In the genomic region with DNA sequence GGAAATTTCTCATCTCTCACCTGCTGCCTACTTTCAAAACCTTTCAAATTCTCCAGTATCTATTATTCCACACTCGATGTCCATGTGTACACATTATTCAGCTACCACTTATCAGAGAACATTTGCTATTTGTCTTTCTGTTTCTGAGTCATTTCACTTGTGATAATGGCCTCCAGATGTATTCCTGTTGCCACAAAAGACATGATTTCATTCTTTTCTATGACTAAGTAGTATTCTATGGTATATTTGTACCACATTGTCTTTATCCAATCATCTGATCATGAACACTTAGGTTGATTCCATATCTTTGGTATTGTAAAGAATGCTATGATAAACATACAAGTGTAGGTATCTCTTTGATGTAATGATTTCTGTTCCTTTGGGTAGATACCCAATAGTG, we compare ENCODE assay signal across 22 cellular contexts.
DNase-seq lines count a peak whose midpoint lies in the region; ATAC-seq, FAIRE-seq and TF ChIP-seq lines count a peak whose summit lies in the region.
"Had no signal": no experiment of that assay in that cellular context is flagged by ENCODE, and none has a peak within 500 bp of the region (broad histone marks: within the 10 kb centered on the region; RNA-seq: fewer than 3 reads in every experiment).

No MANE protein-coding gene starts in this region.

- FAIRE-seq in bronchial epithelial cell (lab: Jason Lieb, UNC): no peak
- FAIRE-seq: A549, D721Med, GM12891, GM19239, HTR-8/SVneo, K562 had no signal

- no peak overlapping the region for H3K4me3 ChIP-seq in bronchial epithelial cell (ENCODE audit: low read depth, low read length)
- H3K4me3 ChIP-seq in fibroblast of the aortic adventitia (ENCODE audit: low read depth, low read length): no peak overlapping the region
- H3K4me3 ChIP-seq in suprapubic skin: no peak overlapping the region
- no peak overlapping the region for H3K4me3 ChIP-seq in lower lobe of right lung
- H3K4me3 ChIP-seq: A549, K562 had no signal

- 79% methylated on average over 1 of the region's 1 CpG for WGBS in suprapubic skin

- H3K27me3 ChIP-seq in bronchial epithelial cell (ENCODE audit: control insufficient read depth, insufficient read depth, low read length) (no peaks in the 10 kb centered on the region), suprapubic skin (no peaks in the 10 kb centered on the region), lower lobe of right lung (ENCODE audit: low read depth) (no peaks in the 10 kb centered on the region)

- DNase-seq in DMS53 (lab: John Stamatoyannopoulos, UW): peak; percentile 46
- no peak for DNase-seq in DMS53 treated with DMSO at 0.1 percent for 48 hours (lab: John Stamatoyannopoulos, UW; ENCODE audit: unreplicated experiment)
- DNase-seq in bronchial epithelial cell (ENCODE audit: low read depth): peak; percentile 69
- peak; percentile 39 for DNase-seq in fibroblast of the aortic adventitia (ENCODE audit: low read depth)
- DNase-seq in suprapubic skin (ENCODE audit: low spot score in 2 of 2): no peak
- no peak for DNase-seq in lower lobe of right lung
- DNase-seq: AML-193; Caco-2; CD4-positive, alpha-beta T cell; DMS79 treated with DMSO at 0.1 percent for 48 hours; GOT3; H7; IMR-90 had no signal

- H3K27ac ChIP-seq in suprapubic skin (no peak overlapping the region), lower lobe of right lung (no peak overlapping the region)
- H3K27ac ChIP-seq: 22Rv1, A549, C4-2B had no signal

- no peak for TF ChIP-seq EP300 in suprapubic skin (IDR thresholded peaks at IDR 0.05)

- H3K4me1 ChIP-seq in suprapubic skin: no peaks in the 10 kb centered on the region
- H3K4me1 ChIP-seq in lower lobe of right lung: no peaks in the 10 kb centered on the region
- H3K4me1 ChIP-seq: A549, Caco-2 had no signal

- H3K9me3 ChIP-seq in suprapubic skin: no peaks in the 10 kb centered on the region
- no peaks in the 10 kb centered on the region for H3K9me3 ChIP-seq in lower lobe of right lung
- H3K9me3 ChIP-seq: A549, Caco-2 had no signal

- TF ChIP-seq CTCF in bronchial epithelial cell (IDR thresholded peaks at IDR 0.05; ENCODE audit: insufficient read depth, low read length, severe bottlenecking) (no peak), fibroblast of the aortic adventitia (IDR thresholded peaks at IDR 0.05; ENCODE audit: insufficient read depth, low read length) (no peak), suprapubic skin (IDR thresholded peaks at IDR 0.05) (no peak), lower lobe of right lung (IDR thresholded peaks at IDR 0.05) (no peak)

- ATAC-seq in lower lobe of right lung (no peak), GM19463 (IDR thresholded peaks at IDR 0.05; ENCODE audit: unreplicated experiment) (no peak)
- ATAC-seq: A549, K562 had no signal

- intact Hi-C loops in lower lobe of right lung (cut with DNase I): no loop called here

- H3K36me3 ChIP-seq in bronchial epithelial cell (ENCODE audit: control insufficient read depth, insufficient read depth, low read length) (no peaks in the 10 kb centered on the region), suprapubic skin (no peaks in the 10 kb centered on the region), lower lobe of right lung (no peaks in the 10 kb centered on the region)

- TF ChIP-seq POLR2A in suprapubic skin (IDR thresholded peaks at IDR 0.05): no peak

Comparison
In these comparisons a context has a peak if more than half of its experiments do, and no peak if none do; other contexts are left out.
1. DNase-seq: peak in DMS53 (single experiment), bronchial epithelial cell (single experiment) and fibroblast of the aortic adventitia (single experiment); none in DMS53 treated with DMSO at 0.1 percent for 48 hours (single experiment), suprapubic skin (0 of 2) and lower lobe of right lung (single experiment).